Comparison of ENCODE assay signal across 31 cellular contexts in genomic region chr10:8677642-8678041, GRCh38.
"Had no signal": no experiment of that assay in that cellular context is flagged by ENCODE, and none has a peak within 500 bp of the region (broad histone marks: within the 10 kb centered on the region; RNA-seq: fewer than 3 reads in every experiment).

No MANE protein-coding gene starts in this region.

- H3K4me1 Mint-ChIP-seq: activated CD4-positive, alpha-beta T cell treated with anti-CD3 and anti-CD28 coated beads, Interleukin-2, amount 10 ng/mL, durations not matched to agents 24 days and 14 days; activated naive CD4-positive, alpha-beta T cell treated with anti-CD3 and anti-CD28 coated beads, Interleukin-2, amount 50 U/mL, for 24 hours; activated naive CD8-positive, alpha-beta T cell treated with anti-CD3 and anti-CD28 coated beads, Interleukin-2, amount 10 ng/mL, durations not matched to agents 7 days and 5 days; activated T-helper 17 cell treated with anti-CD3 and anti-CD28 coated beads, Interleukin-2, amount 50 U/mL, for 72 hours had no signal

- DNase-seq: activated CD4-positive, alpha-beta T cell treated with anti-CD3 and anti-CD28 coated beads for 1 hour; activated CD4-positive, alpha-beta T cell treated with anti-CD3 and anti-CD28 coated beads, Interleukin-2, amount 10 ng/mL, durations not matched to agents 24 days and 14 days; activated CD4-positive, alpha-beta T cell treated with anti-CD3 and anti-CD28 coated beads, Interleukin-2, amount 50 U/mL, for 4 hours; activated CD4-positive, CD25-positive, alpha-beta regulatory T cell; activated CD8-positive, alpha-beta T cell treated with anti-CD3 and anti-CD28 coated beads for 36 hours; activated gamma-delta T cell; activated naive CD4-positive, alpha-beta T cell treated with Interleukin-2 at 50 U/mL for 16 hours; activated naive CD8-positive, alpha-beta T cell treated with anti-CD3 and anti-CD28 coated beads, Interleukin-2, amount 10 ng/mL, durations not matched to agents 7 days and 5 days; activated T-cell treated with anti-CD3 and anti-CD28 coated beads, Interleukin-2, amount 50 U/mL, for 1 hour; activated T-cell treated with anti-CD3 and anti-CD28 coated beads, Interleukin-2, amount 50 U/mL, for 72 hours; amygdala; Karpas-422; KBM-7; NCI-H1092; NCI-H1436 treated with DMSO at 0.1 percent for 48 hours; NCI-H1694 treated with DMSO at 0.1 percent for 48 hours; NCI-H2029; NCI-H345; NCI-H524 treated with DMSO at 0.1 percent for 48 hours; Peyer's patch; RPMI8226; SIG-M5; T-helper 1 cell; T-helper 2 cell; T-helper 9 cell; WERI-Rb-1 had no signal

- H3K36me3 ChIP-seq: ascending aorta, Peyer's patch, WERI-Rb-1 had no signal

- H3K9me3 Mint-ChIP-seq: activated CD4-positive, alpha-beta T cell treated with anti-CD3 and anti-CD28 coated beads, Interleukin-2, amount 10 ng/mL, durations not matched to agents 24 days and 14 days; activated CD8-positive, alpha-beta T cell treated with anti-CD3 and anti-CD28 coated beads for 36 hours; activated naive CD4-positive, alpha-beta T cell treated with anti-CD3 and anti-CD28 coated beads, Interleukin-2, amount 50 U/mL, for 24 hours; activated naive CD8-positive, alpha-beta T cell treated with anti-CD3 and anti-CD28 coated beads, Interleukin-2, amount 10 ng/mL, durations not matched to agents 7 days and 5 days had no signal

- H3K27ac ChIP-seq: ascending aorta, Peyer's patch, WERI-Rb-1 had no signal

- H3K4me3 ChIP-seq: ascending aorta, Peyer's patch had no signal

- H3K27ac Mint-ChIP-seq: activated CD4-positive, alpha-beta T cell treated with anti-CD3 and anti-CD28 coated beads, Interleukin-2, amount 10 ng/mL, durations not matched to agents 24 days and 14 days; activated CD8-positive, alpha-beta T cell treated with anti-CD3 and anti-CD28 coated beads for 36 hours; activated naive CD4-positive, alpha-beta T cell treated with anti-CD3 and anti-CD28 coated beads, Interleukin-2, amount 50 U/mL, for 24 hours; activated naive CD8-positive, alpha-beta T cell treated with anti-CD3 and anti-CD28 coated beads, Interleukin-2, amount 10 ng/mL, durations not matched to agents 7 days and 5 days; activated T-cell treated with anti-CD3 and anti-CD28 coated beads, Interleukin-2, amount 50 U/mL, for 72 hours; activated T-helper 17 cell treated with anti-CD3 and anti-CD28 coated beads, Interleukin-2, amount 50 U/mL, for 72 hours had no signal

- ATAC-seq: activated CD8-positive, alpha-beta T cell treated with anti-CD3 and anti-CD28 coated beads for 36 hours; activated T-cell treated with anti-CD3 and anti-CD28 coated beads, Interleukin-2, amount 50 U/mL, for 72 hours; activated T-helper 17 cell treated with anti-CD3 and anti-CD28 coated beads, Interleukin-2, amount 50 U/mL, for 72 hours; Right ventricle myocardium inferior; SK-N-SH treated with all-trans-retinoic acid at 6 μM for 48 hours had no signal

- H3K4me1 ChIP-seq: ascending aorta, Peyer's patch had no signal

- H3K9me3 ChIP-seq: ascending aorta, Peyer's patch had no signal

- H3K36me3 Mint-ChIP-seq: activated naive CD4-positive, alpha-beta T cell treated with anti-CD3 and anti-CD28 coated beads, Interleukin-2, amount 50 U/mL, for 24 hours; activated naive CD8-positive, alpha-beta T cell treated with anti-CD3 and anti-CD28 coated beads, Interleukin-2, amount 10 ng/mL, durations not matched to agents 7 days and 5 days had no signal

- H3K27me3 ChIP-seq: ascending aorta, Peyer's patch had no signal

- H3K4me3 Mint-ChIP-seq: activated CD4-positive, alpha-beta T cell treated with anti-CD3 and anti-CD28 coated beads, Interleukin-2, amount 10 ng/mL, durations not matched to agents 24 days and 14 days; activated CD8-positive, alpha-beta T cell treated with anti-CD3 and anti-CD28 coated beads for 36 hours; activated naive CD4-positive, alpha-beta T cell treated with anti-CD3 and anti-CD28 coated beads, Interleukin-2, amount 50 U/mL, for 24 hours; activated naive CD8-positive, alpha-beta T cell treated with anti-CD3 and anti-CD28 coated beads, Interleukin-2, amount 10 ng/mL, durations not matched to agents 7 days and 5 days; activated T-cell treated with anti-CD3 and anti-CD28 coated beads, Interleukin-2, amount 50 U/mL, for 72 hours; activated T-helper 17 cell treated with anti-CD3 and anti-CD28 coated beads, Interleukin-2, amount 50 U/mL, for 72 hours had no signal

- H3K27me3 Mint-ChIP-seq: activated CD4-positive, alpha-beta T cell treated with anti-CD3 and anti-CD28 coated beads, Interleukin-2, amount 10 ng/mL, durations not matched to agents 24 days and 14 days; activated naive CD8-positive, alpha-beta T cell treated with anti-CD3 and anti-CD28 coated beads, Interleukin-2, amount 10 ng/mL, durations not matched to agents 7 days and 5 days had no signal
